15 cellular contexts compared by ENCODE assay signal in genomic region chr17:3543453-3543852, GRCh38.
"Had no signal": no experiment of that assay in that cellular context is flagged by ENCODE, and none has a peak within 500 bp of the region (broad histone marks: within the 10 kb centered on the region; RNA-seq: fewer than 3 reads in every experiment).

No MANE protein-coding gene starts in this region.

- H3K9ac ChIP-seq: parathyroid adenoma had no signal

- H3K27ac Mint-ChIP-seq: natural killer cell had no signal

- H3K27me3 ChIP-seq: sigmoid colon, stomach had no signal

- H3K36me3 ChIP-seq: sigmoid colon, stomach had no signal

- H3K9me3 ChIP-seq: psoas muscle, sigmoid colon, stomach had no signal

- H3K4me3 ChIP-seq: coronary artery, psoas muscle, sigmoid colon, skin epidermis, stomach had no signal

- H3K9me3 Mint-ChIP-seq: natural killer cell, neural crest cell had no signal

- H3K36me3 Mint-ChIP-seq: natural killer cell had no signal

- DNase-seq: effector CD8-positive, alpha-beta T cell; natural killer cell; occipital lobe; psoas muscle; sigmoid colon; stimulated activated CD4-positive, alpha-beta T cell treated with anti-CD3 and anti-CD28 coated beads, Interleukin-2, amount 100 ng/mL, for 24 hours; stimulated activated CD4-positive, alpha-beta T cell treated with anti-CD3 and anti-CD28 coated beads, Interleukin-4, amount 100 ng/mL, for 4 hours; stimulated activated naive CD4-positive, alpha-beta T cell; stomach; substantia nigra; trophoblast cell had no signal

- H3K4me3 Mint-ChIP-seq: natural killer cell, neural crest cell had no signal

- H3K79me2 ChIP-seq: parathyroid adenoma had no signal

- ATAC-seq: natural killer cell, psoas muscle had no signal

- H2AFZ ChIP-seq: parathyroid adenoma had no signal

- H3K27ac ChIP-seq: coronary artery, parathyroid adenoma, psoas muscle, sigmoid colon, skin epidermis, stomach had no signal

- H3K4me1 ChIP-seq: parathyroid adenoma, psoas muscle, sigmoid colon, stomach had no signal
